ENCODE assay signal across 8 cellular contexts in the genomic region with DNA sequence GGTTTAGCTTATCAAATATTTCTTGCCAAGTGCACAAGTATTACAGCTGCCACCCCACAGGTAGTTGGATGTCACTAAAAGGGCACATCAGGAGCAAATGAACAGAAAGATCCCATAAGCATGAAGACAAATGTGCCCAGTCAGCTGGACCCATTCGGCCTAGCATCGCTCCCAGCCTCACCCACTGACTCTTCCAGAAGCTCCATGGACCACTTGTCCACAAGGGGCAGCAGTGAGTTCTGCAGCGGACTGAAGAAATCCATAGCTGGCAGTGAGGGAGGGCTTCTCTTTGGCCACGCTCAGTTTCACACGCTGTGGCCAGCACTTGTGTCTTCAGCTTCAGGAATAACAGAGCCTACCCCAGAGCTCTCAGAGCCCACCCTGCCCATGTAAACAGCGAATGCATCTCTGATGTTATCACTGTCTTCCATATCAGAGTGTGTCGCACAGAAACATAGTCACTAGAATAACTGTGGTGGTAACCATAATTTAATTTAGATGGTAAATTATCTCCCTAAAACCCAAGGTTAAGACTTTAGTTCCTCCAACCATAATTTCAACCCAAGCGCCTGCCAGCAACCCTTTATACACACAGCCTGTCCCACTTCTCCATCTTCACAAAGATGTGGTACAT. TPM values are rescaled to one million over a fixed set of nuclear protein-coding genes. Genes with fewer than 3 reads are reported as not detected.
DNase-seq lines count a peak whose midpoint lies in the region; ATAC-seq and TF ChIP-seq lines count a peak whose summit lies in the region.

No MANE protein-coding gene starts in this region.

- no peaks in the 10 kb centered on the region for H3K9me3 ChIP-seq in SU-DHL-6 (ENCODE audit: insufficient read depth, low read length)
- H3K9me3 ChIP-seq in adipocyte (ENCODE audit: control insufficient read depth, low read length) = no peaks in the 10 kb centered on the region
- H3K9me3 ChIP-seq in right atrium auricular region = no peaks in the 10 kb centered on the region

- no peaks in the 10 kb centered on the region for H3K79me2 ChIP-seq in SU-DHL-6 (ENCODE audit: insufficient read depth, low read length)

- H3K4me3 ChIP-seq in LNCaP clone FGC (ENCODE audit: low read depth, low read length) = no peak overlapping the region
- no peak overlapping the region for H3K4me3 ChIP-seq in SU-DHL-6 (ENCODE audit: insufficient read depth, low read length, poor library complexity, severe bottlenecking)
- H3K4me3 ChIP-seq in adipocyte (ENCODE audit: low read length) = no peak overlapping the region
- H3K4me3 ChIP-seq in right atrium auricular region = no peak overlapping the region

- no peak overlapping the region for H2AFZ ChIP-seq in SU-DHL-6 (ENCODE audit: low read depth, low read length, severe bottlenecking)

- H3K27me3 ChIP-seq in SU-DHL-6 (ENCODE audit: low read length) = no peaks in the 10 kb centered on the region
- H3K27me3 ChIP-seq in adipocyte (replicated peaks; ENCODE audit: control insufficient read depth, insufficient read depth, low read length) = peaks cover 31% of the 10 kb centered on the region
- no peaks in the 10 kb centered on the region for H3K27me3 ChIP-seq in right atrium auricular region

- H3K4me1 ChIP-seq in adipocyte (ENCODE audit: control insufficient read depth, insufficient read depth, low read length) (peaks cover 11% of the 10 kb centered on the region), right atrium auricular region (no peaks in the 10 kb centered on the region)

- H3K9me2 ChIP-seq in SU-DHL-6 (replicated peaks; ENCODE audit: insufficient read depth, low read length) = no peaks in the 10 kb centered on the region

- H3K9ac ChIP-seq in SU-DHL-6 (ENCODE audit: low read length) = no peak overlapping the region
- H3K9ac ChIP-seq in adipocyte (ENCODE audit: low read length) = no peak overlapping the region

- no peaks in the 10 kb centered on the region for H3F3A ChIP-seq in SU-DHL-6 (ENCODE audit: insufficient read depth)

- no peak overlapping the region for H3K4me2 ChIP-seq in SU-DHL-6 (ENCODE audit: low read depth, low read length, poor library complexity, severe bottlenecking)

- H3K27ac ChIP-seq in SU-DHL-6 (ENCODE audit: low read depth, low read length) = no peak overlapping the region
- H3K27ac ChIP-seq in right atrium auricular region = no peak overlapping the region

- intact Hi-C loops in sciatic nerve (cut with DNase I) = no loop called here

- H4K20me1 ChIP-seq in SU-DHL-6 (ENCODE audit: low read depth, low read length) = no peaks in the 10 kb centered on the region

- ATAC-seq in GM21576 (IDR thresholded peaks at IDR 0.05; ENCODE audit: unreplicated experiment) = peak; percentile 66
- peak; percentile 70 for ATAC-seq in sciatic nerve
- ATAC-seq in GM18873 (IDR thresholded peaks at IDR 0.05; ENCODE audit: low FRiP score, unreplicated experiment) = no peak

- DNase-seq in DMS53 (lab: John Stamatoyannopoulos, UW) (peak; percentile 81), LNCaP clone FGC (ENCODE audit: low read depth) (no peak), adipocyte (ENCODE audit: low read depth) (peak; percentile 66), right atrium auricular region (ENCODE audit: low spot score) (peak; percentile 79), sciatic nerve (ENCODE audit: low spot score) (peak; percentile 81)

- H3K36me3 ChIP-seq in SU-DHL-6 (ENCODE audit: low read length) = no peaks in the 10 kb centered on the region
- no peaks in the 10 kb centered on the region for H3K36me3 ChIP-seq in adipocyte (ENCODE audit: control insufficient read depth, insufficient read depth, low read length, severe bottlenecking)
- H3K36me3 ChIP-seq in right atrium auricular region = no peaks in the 10 kb centered on the region

- TF ChIP-seq CTCF in LNCaP clone FGC (IDR thresholded peaks at IDR 0.05; ENCODE audit: control insufficient read depth, extremely low read depth, insufficient read depth) = peak; percentile 57
- peak; percentile 81 for TF ChIP-seq CTCF in SU-DHL-6 (IDR thresholded peaks at IDR 0.05; ENCODE audit: insufficient read depth, low read length, poor library complexity, severe bottlenecking)
- TF ChIP-seq CTCF in right atrium auricular region (IDR thresholded peaks at IDR 0.05) = peak; percentile 85 to 88

RNA-seq across cellular contexts. Expression of a gene that starts 15.8 kb away (rescaled TPM):
- total RNA-seq in right atrium auricular region (under 1 TPM in 1 of 2 donors, not detected in 1; 0.52 TPM), sciatic nerve (not detected)
